Comparison of ENCODE assay signal across 8 cellular contexts in the genomic region with DNA sequence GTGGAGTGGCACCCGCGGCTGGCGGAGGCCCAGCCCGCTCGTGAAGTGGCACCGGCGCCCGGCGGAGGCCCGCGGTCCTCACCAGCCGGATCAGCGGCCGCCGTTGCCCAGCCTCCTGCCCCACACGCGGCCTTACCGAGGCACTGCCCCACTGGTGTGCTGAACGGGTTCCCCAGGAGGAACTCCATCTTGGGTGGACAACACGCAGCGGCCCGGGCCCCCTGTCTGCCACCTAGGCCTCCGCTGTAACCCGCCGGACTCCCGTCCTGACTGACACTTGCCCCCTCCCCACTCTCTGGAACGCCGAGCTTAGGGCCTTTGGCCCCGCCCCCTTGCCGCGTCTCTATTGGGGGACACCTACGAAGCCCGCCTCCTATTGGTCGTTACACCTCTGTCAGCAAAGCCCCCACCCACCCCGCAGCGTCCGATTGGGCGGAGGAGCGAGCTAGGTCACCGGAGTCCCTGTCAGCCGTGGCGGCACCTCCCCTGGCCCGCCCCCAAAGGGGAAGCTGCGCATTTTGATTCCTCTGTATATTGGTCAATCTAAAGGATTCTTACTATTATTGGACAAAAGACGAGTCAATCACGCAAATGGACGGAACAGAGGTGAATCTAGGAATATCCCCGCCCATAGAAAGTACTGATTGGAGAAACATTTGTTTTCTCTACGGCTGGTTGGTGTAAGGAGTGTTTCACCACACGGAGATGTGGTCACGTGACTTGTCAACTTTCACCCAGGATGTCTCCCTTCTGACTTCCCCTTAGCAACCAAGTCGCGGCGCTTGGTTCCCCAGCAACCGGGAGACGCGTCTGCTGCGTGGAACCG. TPM values are rescaled to one million over a fixed set of nuclear protein-coding genes. Genes with fewer than 3 reads are reported as not detected.
DNase-seq lines count a peak whose midpoint lies in the region; ATAC-seq and TF ChIP-seq lines count a peak whose summit lies in the region.

A gene with protein sequence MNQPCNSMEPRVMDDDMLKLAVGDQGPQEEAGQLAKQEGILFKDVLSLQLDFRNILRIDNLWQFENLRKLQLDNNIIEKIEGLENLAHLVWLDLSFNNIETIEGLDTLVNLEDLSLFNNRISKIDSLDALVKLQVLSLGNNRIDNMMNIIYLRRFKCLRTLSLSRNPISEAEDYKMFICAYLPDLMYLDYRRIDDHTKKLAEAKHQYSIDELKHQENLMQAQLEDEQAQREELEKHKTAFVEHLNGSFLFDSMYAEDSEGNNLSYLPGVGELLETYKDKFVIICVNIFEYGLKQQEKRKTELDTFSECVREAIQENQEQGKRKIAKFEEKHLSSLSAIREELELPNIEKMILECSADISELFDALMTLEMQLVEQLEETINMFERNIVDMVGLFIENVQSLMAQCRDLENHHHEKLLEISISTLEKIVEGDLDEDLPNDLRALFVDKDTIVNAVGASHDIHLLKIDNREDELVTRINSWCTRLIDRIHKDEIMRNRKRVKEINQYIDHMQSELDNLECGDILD (plus strand): TSS at position 737 of the 826 bp plus-strand sequence. CDS start 4,737 bp downstream, outside the sequence.
A gene (minus strand): TSS at position 275 of the 826 bp plus-strand sequence. CDS start 87 bp downstream, at position 188.

- peak; percentile 100 for DNase-seq in H9
- DNase-seq in M059J (ENCODE audit: low read depth): peak; percentile 100
- peak; percentile 100 for DNase-seq in activated effector memory CD4-positive, alpha-beta T cell treated with anti-CD3 and anti-CD28 coated beads, Interleukin-2, amount 50 U/mL, for 16 hours
- peak; percentile 100 for DNase-seq in fibroblast of the aortic adventitia (ENCODE audit: low read depth)
- peak; percentile 100 for DNase-seq in natural killer cell treated with Interleukin-12 subunit alpha and Interleukin-12 subunit beta and Interleukin-15 and Interleukin-18, amount 100 ng/mL, for 72 hours (ENCODE audit: low spot score)
- peak; percentile 100 for DNase-seq in stimulated activated naive CD4-positive, alpha-beta T cell treated with Interleukin-2 at 50 U/mL for 16 hours (lab: John Stamatoyannopoulos, UW)

- H3K27me3 ChIP-seq in H9 (ENCODE audit: insufficient read depth, low read length): no peaks in the 10 kb centered on the region

- H3K9me3 ChIP-seq in ES-I3 (ENCODE audit: control insufficient read depth, insufficient read depth, low read length) (no peaks in the 10 kb centered on the region), H9 (ENCODE audit: control insufficient read depth, low read depth, low read length) (no peaks in the 10 kb centered on the region)

- peaks cover 4 to 9% of the 10 kb centered on the region in 2 experiments; a peak in 3 of 4 replicates for H3K4me1 Mint-ChIP-seq in H9
- peaks cover 18 to 25% of the 10 kb centered on the region in 2 donors for H3K4me1 Mint-ChIP-seq in natural killer cell treated with Interleukin-12 subunit alpha and Interleukin-12 subunit beta and Interleukin-15 and Interleukin-18, amount 100 ng/mL, for 72 hours (ENCODE audit: low read depth in 2 of 2)

- no peak within 1 kb of the TSS for H3T11ph ChIP-seq in H9 (ENCODE audit: low read length)

- H3K9ac ChIP-seq in ES-I3 (ENCODE audit: low read depth, low read length): peak within 1 kb of the TSS; percentile 70; the same call in 1 of the 2 replicates
- peak within 1 kb of the TSS; percentile 18 for H3K9ac ChIP-seq in H9 (ENCODE audit: extremely low read depth, insufficient read length, low read length)

- H3K4me3 Mint-ChIP-seq in H9: peak within 1 kb of the TSS; percentile 83 to 89
- peak within 1 kb of the TSS; percentile 91 for H3K4me3 Mint-ChIP-seq in natural killer cell treated with Interleukin-12 subunit alpha and Interleukin-12 subunit beta and Interleukin-15 and Interleukin-18, amount 100 ng/mL, for 72 hours

- H2BK20ac ChIP-seq in H9 (ENCODE audit: low read depth, low read length, poor library complexity, severe bottlenecking): no peak within 1 kb of the TSS

- no peak for TF ChIP-seq CTCF in H9 (conservative IDR thresholded peaks at IDR 0.05)
- TF ChIP-seq CTCF in fibroblast of the aortic adventitia (IDR thresholded peaks at IDR 0.05; ENCODE audit: insufficient read depth, low read length): peak; percentile 11

- H2AK5ac ChIP-seq in H9 (ENCODE audit: insufficient read length, low read length): no peak within 1 kb of the TSS

- H4K8ac ChIP-seq in H9 (replicated peaks; ENCODE audit: insufficient read length, low read depth, low read length): no peak within 1 kb of the TSS

- peak within 1 kb of the TSS in 2 of 3 experiments; percentile 27 to 93; a peak in 3 of 7 replicates for H3K27ac Mint-ChIP-seq in H9
- peak within 1 kb of the TSS; percentile 64 to 79 for H3K27ac Mint-ChIP-seq in natural killer cell treated with Interleukin-12 subunit alpha and Interleukin-12 subunit beta and Interleukin-15 and Interleukin-18, amount 100 ng/mL, for 72 hours

- peak; percentile 97 to 98 for ATAC-seq in natural killer cell treated with Interleukin-12 subunit alpha and Interleukin-12 subunit beta and Interleukin-15 and Interleukin-18, amount 100 ng/mL, for 72 hours

- no peaks in the 10 kb centered on the region; the same call in 1 of the 2 replicates for H3K27me3 Mint-ChIP-seq in H9 (ENCODE audit: low read depth)
- H3K27me3 Mint-ChIP-seq in natural killer cell treated with Interleukin-12 subunit alpha and Interleukin-12 subunit beta and Interleukin-15 and Interleukin-18, amount 100 ng/mL, for 72 hours: no peaks in the 10 kb centered on the region

- no peak within 1 kb of the TSS for H4K5ac ChIP-seq in H9 (ENCODE audit: insufficient read length, low read depth, low read length)

- H3K18ac ChIP-seq in H9 (ENCODE audit: insufficient read length, low read depth, low read length): no peak within 1 kb of the TSS

- no peaks in the 10 kb centered on the region for H3K79me2 ChIP-seq in H9 (ENCODE audit: insufficient read depth, low read length)

- no peak within 1 kb of the TSS for H3K27ac ChIP-seq in H9 (ENCODE audit: insufficient read length, low read depth, low read length)

- H2BK12ac ChIP-seq in H9 (ENCODE audit: insufficient read length, low read depth, low read length): no peak within 1 kb of the TSS

- H2BK120ac ChIP-seq in H9 (ENCODE audit: low read depth, low read length, poor library complexity, severe bottlenecking): no peak within 1 kb of the TSS

- peak within 1 kb of the TSS; percentile 88 for H3K4me3 ChIP-seq in fibroblast of the aortic adventitia (ENCODE audit: low read depth, low read length)

- peak within 1 kb of the TSS; percentile 14; the same call in 1 of the 2 replicates for H3K14ac ChIP-seq in H9 (ENCODE audit: insufficient read depth, low read length)

- no peak within 1 kb of the TSS for H4K91ac ChIP-seq in H9 (ENCODE audit: insufficient read length, low read depth, low read length)

- no peak within 1 kb of the TSS for H2AFZ ChIP-seq in H9 (ENCODE audit: low read length)

- no peak within 1 kb of the TSS for H3K56ac ChIP-seq in H9 (ENCODE audit: insufficient read length, low read depth, low read length)

- no peaks in the 10 kb centered on the region for H4K20me1 ChIP-seq in H9 (ENCODE audit: control insufficient read depth, insufficient read depth, insufficient read length)

- H3K4me2 ChIP-seq in H9 (ENCODE audit: insufficient read depth, insufficient read length, low read length): peak within 1 kb of the TSS; percentile 93

- H2BK15ac ChIP-seq in H9 (ENCODE audit: low read depth, low read length): no peak within 1 kb of the TSS

- H3K23me2 ChIP-seq in H9 (ENCODE audit: insufficient read length, low read depth, low read length, poor library complexity, severe bottlenecking): no peaks in the 10 kb centered on the region

- no CpG with 5 or more reads among the region's 59 CpGs for WGBS in H9 (ENCODE audit: extremely low coverage, insufficient read length, low lambda C conversion rate)

- no peaks in the 10 kb centered on the region for H3K9me3 Mint-ChIP-seq in H9
- H3K9me3 Mint-ChIP-seq in natural killer cell treated with Interleukin-12 subunit alpha and Interleukin-12 subunit beta and Interleukin-15 and Interleukin-18, amount 100 ng/mL, for 72 hours: no peaks in the 10 kb centered on the region

- no peak within 1 kb of the TSS for H3K4ac ChIP-seq in H9 (ENCODE audit: low read depth, low read length)

- H3K36me3 Mint-ChIP-seq in H9 (ENCODE audit: insufficient read depth in 1 of 3, low read depth in 3 of 3): no peaks in the 10 kb centered on the region
- H3K36me3 Mint-ChIP-seq in natural killer cell treated with Interleukin-12 subunit alpha and Interleukin-12 subunit beta and Interleukin-15 and Interleukin-18, amount 100 ng/mL, for 72 hours: no peaks in the 10 kb centered on the region

- H2BK5ac ChIP-seq in H9 (ENCODE audit: insufficient read length, low read length): no peak within 1 kb of the TSS

- H3K4me1 ChIP-seq in ES-I3 (ENCODE audit: insufficient read depth, low read length) (no peaks in the 10 kb centered on the region; the same call in 1 of the 2 replicates), H9 (ENCODE audit: insufficient read depth, low read length) (peaks cover 3% of the 10 kb centered on the region; the same call in 1 of the 2 replicates)

- H3K23ac ChIP-seq in H9 (ENCODE audit: insufficient read length, low read depth, low read length): no peak within 1 kb of the TSS

- TF ChIP-seq POLR2A in Raji (IDR thresholded peaks at IDR 0.05; ENCODE audit: insufficient read depth, low read depth, low read length): peak; percentile 66

- no peaks in the 10 kb centered on the region for H3K79me1 ChIP-seq in H9 (ENCODE audit: insufficient read depth, low read depth, low read length, poor library complexity, severe bottlenecking)

- no peaks in the 10 kb centered on the region; the same call in 1 of the 2 replicates for H3K36me3 ChIP-seq in ES-I3 (ENCODE audit: insufficient read depth, low read length)

RNA-seq across cellular contexts. Expression of the first gene that starts in this region (rescaled TPM):
- total RNA-seq in H9 (2021) (0.31 and 0.68 TPM in 2 replicates), fibroblast of the aortic adventitia (ENCODE audit: low replicate concordance) (0.74 and 1.8 TPM in 2 replicates)
- total RNA-seq in M059J (2014; rRNA removed; shearing (Covaris generic)): 0.12 and 0.69 TPM in 2 replicates
- under 1 TPM in 1 of 2 donors, not detected in 1; 0.47 TPM for total RNA-seq in natural killer cell treated with Interleukin-12 subunit alpha and Interleukin-12 subunit beta and Interleukin-15 and Interleukin-18, amount 100 ng/mL, for 72 hours

RNA-seq across cellular contexts. Expression of the second gene that starts in this region (rescaled TPM):
- total RNA-seq in H9 (2021) (4.6 and 5.1 TPM in 2 replicates), fibroblast of the aortic adventitia (ENCODE audit: low replicate concordance) (27.2 and 40.3 TPM in 2 replicates)
- 27.7 and 38.3 TPM in 2 replicates for total RNA-seq in M059J (2014; rRNA removed; shearing (Covaris generic))
- total RNA-seq in natural killer cell treated with Interleukin-12 subunit alpha and Interleukin-12 subunit beta and Interleukin-15 and Interleukin-18, amount 100 ng/mL, for 72 hours: 10 to 100 TPM; 15.5 to 17.8 TPM
